In genomic region chr5:37730896-37731455, GRCh38 we compare ENCODE assay signal across 26 cellular contexts.
"Had no signal": no experiment of that assay in that cellular context is flagged by ENCODE, and none has a peak within 500 bp of the region (broad histone marks: within the 10 kb centered on the region; RNA-seq: fewer than 3 reads in every experiment).

No MANE protein-coding gene starts in this region.

- H3K27me3 ChIP-seq: breast epithelium, esophagus squamous epithelium, gastrocnemius medialis, right lobe of liver, stomach, transverse colon, uterus had no signal

- H3K4me3 ChIP-seq: breast epithelium, esophagus squamous epithelium, gastrocnemius medialis, left ventricle myocardium inferior, right lobe of liver, smooth muscle cell, stomach, transverse colon, uterus had no signal

- H3K27ac ChIP-seq: breast epithelium, esophagus squamous epithelium, gastrocnemius medialis, left ventricle myocardium inferior, parathyroid adenoma, right lobe of liver, stomach, transverse colon, uterus had no signal

- H3K9me3 ChIP-seq: breast epithelium, esophagus squamous epithelium, gastrocnemius medialis, left ventricle myocardium inferior, right lobe of liver, stomach, transverse colon, uterus had no signal

- H3K36me3 ChIP-seq: uterus had no signal

- DNase-seq: activated CD4-positive, alpha-beta memory T cell treated with anti-CD3 and anti-CD28 coated beads, Interleukin-2, amount 10 ng/mL, durations not matched to agents 7 days and 5 days; activated CD4-positive, alpha-beta T cell treated with anti-CD3 and anti-CD28 coated beads, Interleukin-2, amount 10 ng/mL, durations not matched to agents 24 days and 14 days; activated gamma-delta T cell; activated naive CD4-positive, alpha-beta T cell treated with anti-CD3 and anti-CD28 coated beads, Interleukin-2, amount 50 U/mL, for 16 hours; activated naive CD8-positive, alpha-beta T cell treated with anti-CD3 and anti-CD28 coated beads, Interleukin-2, amount 50 U/mL, for 24 hours; activated T-cell treated with anti-CD3 and anti-CD28 coated beads, Interleukin-2, amount 50 U/mL, for 72 hours; cortex of kidney; endodermal cell; esophagus squamous epithelium; gastrocnemius medialis; hippocampal formation; kidney glomerular epithelial cell; left ventricle myocardium inferior; mammary epithelial cell; nephron progenitor cell; right lobe of liver; stimulated activated CD4-positive, alpha-beta T cell treated with anti-CD3 and anti-CD28 coated beads, Interleukin-15, amount 100 ng/mL, for 24 hours; stomach; T-helper 17 cell; transverse colon; uterus had no signal

- ATAC-seq: activated CD4-positive, CD25-positive, alpha-beta regulatory T cell treated with anti-CD3 and anti-CD28 coated beads, Interleukin-2, amount 50 U/mL, for 24 hours; activated naive CD8-positive, alpha-beta T cell treated with anti-CD3 and anti-CD28 coated beads, Interleukin-2, amount 50 U/mL, for 24 hours; activated T-cell treated with anti-CD3 and anti-CD28 coated beads, Interleukin-2, amount 50 U/mL, for 72 hours; gastrocnemius medialis; right lobe of liver; stimulated activated memory B cell treated with anti-CD40 and anti-IgM and Interleukin-4, amounts not matched to agents 10 μg/mL and 1 μg/mL and 100 μg/mL, for 72 hours; T-helper 17 cell had no signal

- H3K4me1 ChIP-seq: breast epithelium, esophagus squamous epithelium, left ventricle myocardium inferior, parathyroid adenoma, right lobe of liver, stomach, uterus had no signal
